In genomic region chr16:49755291-49755611, GRCh38 we compare ENCODE assay signal across 8 cellular contexts.
DNase-seq lines count a peak whose midpoint lies in the region; ATAC-seq and TF ChIP-seq lines count a peak whose summit lies in the region.

No MANE protein-coding gene starts in this region.

- no peak for ATAC-seq in HG03159 (IDR thresholded peaks at IDR 0.05; ENCODE audit: unreplicated experiment)

- DNase-seq in GM06990 (ENCODE audit: extremely low read depth, insufficient read length) = no peak
- no peak for DNase-seq in SK-N-MC (ENCODE audit: low read depth, low spot score)
- no peak for DNase-seq in glutamatergic neuron
- DNase-seq in SIG-M5 (lab: John Stamatoyannopoulos, UW) = no peak
- DNase-seq in activated naive CD4-positive, alpha-beta T cell treated with anti-CD3 and anti-CD28 coated beads, Interleukin-2, amount 50 U/mL, for 16 hours = no peak
- no peak for DNase-seq in stimulated activated CD4-positive, alpha-beta T cell treated with anti-CD3 and anti-CD28 coated beads, Interleukin-15, amount 100 ng/mL, for 24 hours

- no peak overlapping the region for H3K9ac ChIP-seq in SK-N-MC (ENCODE audit: insufficient read length)
- no peak overlapping the region for H3K9ac ChIP-seq in parathyroid adenoma

- H3K36me3 ChIP-seq in GM06990 (ENCODE audit: control insufficient read depth, insufficient read depth, low read length) (no peaks in the 10 kb centered on the region), SK-N-MC (ENCODE audit: insufficient read depth, low read length) (no peaks in the 10 kb centered on the region), parathyroid adenoma (ENCODE audit: control insufficient read depth, insufficient read depth, low read length) (no peaks in the 10 kb centered on the region)

- peak overlapping the region; percentile 38 for H2AFZ ChIP-seq in parathyroid adenoma

- no peak overlapping the region for H3K27ac Mint-ChIP-seq in glutamatergic neuron (ENCODE audit: unreplicated experiment)

- H3K4me3 ChIP-seq in GM06990 (replicated peaks; ENCODE audit: low read depth, low read length) (no peak overlapping the region), SK-N-MC (peak overlapping the region; percentile 54), parathyroid adenoma (ENCODE audit: low read depth, low read length) (no peak overlapping the region)

- H3K36me3 Mint-ChIP-seq in glutamatergic neuron (ENCODE audit: unreplicated experiment) = no peaks in the 10 kb centered on the region

- H3K4me1 Mint-ChIP-seq in glutamatergic neuron (ENCODE audit: low read depth, unreplicated experiment) = peaks cover 35% of the 10 kb centered on the region

- TF ChIP-seq CTCF in GM06990 (IDR thresholded peaks at IDR 0.05; ENCODE audit: insufficient read depth, low read length, poor library complexity, severe bottlenecking) (peak; percentile 14), glutamatergic neuron (IDR thresholded peaks at IDR 0.05; ENCODE audit: partially characterized antibody, unreplicated experiment) (no peak), parathyroid adenoma (IDR thresholded peaks at IDR 0.05) (peak; percentile 41)

- peak overlapping the region; percentile 34 for H3K4me2 ChIP-seq in parathyroid adenoma (ENCODE audit: low read length)

- no peaks in the 10 kb centered on the region; the same call in none of the 2 replicates for H3K27me3 ChIP-seq in GM06990 (replicated peaks; ENCODE audit: control insufficient read depth, insufficient read depth, low read length)
- no peaks in the 10 kb centered on the region for H3K27me3 ChIP-seq in parathyroid adenoma (ENCODE audit: control insufficient read depth, insufficient read depth, low read length)

- peak overlapping the region; percentile 64 for H3K27ac ChIP-seq in SK-N-MC
- H3K27ac ChIP-seq in parathyroid adenoma = peak overlapping the region; percentile 38

- H3K9me3 ChIP-seq in SK-N-MC (ENCODE audit: low read depth, low read length) = no peaks in the 10 kb centered on the region
- H3K9me3 ChIP-seq in parathyroid adenoma (ENCODE audit: control insufficient read depth, low read length) = no peaks in the 10 kb centered on the region

- H3K4me3 Mint-ChIP-seq in glutamatergic neuron (ENCODE audit: unreplicated experiment) = peak overlapping the region; percentile 68

- H3K27me3 Mint-ChIP-seq in glutamatergic neuron (ENCODE audit: unreplicated experiment) = peaks cover 7% of the 10 kb centered on the region

- H3K9me3 Mint-ChIP-seq in glutamatergic neuron (ENCODE audit: unreplicated experiment) = peaks cover 7% of the 10 kb centered on the region

- H3K79me2 ChIP-seq in parathyroid adenoma = no peaks in the 10 kb centered on the region

- H3K4me1 ChIP-seq in parathyroid adenoma = no peaks in the 10 kb centered on the region
